ENCODE assay signal across 9 cellular contexts in the genomic region with DNA sequence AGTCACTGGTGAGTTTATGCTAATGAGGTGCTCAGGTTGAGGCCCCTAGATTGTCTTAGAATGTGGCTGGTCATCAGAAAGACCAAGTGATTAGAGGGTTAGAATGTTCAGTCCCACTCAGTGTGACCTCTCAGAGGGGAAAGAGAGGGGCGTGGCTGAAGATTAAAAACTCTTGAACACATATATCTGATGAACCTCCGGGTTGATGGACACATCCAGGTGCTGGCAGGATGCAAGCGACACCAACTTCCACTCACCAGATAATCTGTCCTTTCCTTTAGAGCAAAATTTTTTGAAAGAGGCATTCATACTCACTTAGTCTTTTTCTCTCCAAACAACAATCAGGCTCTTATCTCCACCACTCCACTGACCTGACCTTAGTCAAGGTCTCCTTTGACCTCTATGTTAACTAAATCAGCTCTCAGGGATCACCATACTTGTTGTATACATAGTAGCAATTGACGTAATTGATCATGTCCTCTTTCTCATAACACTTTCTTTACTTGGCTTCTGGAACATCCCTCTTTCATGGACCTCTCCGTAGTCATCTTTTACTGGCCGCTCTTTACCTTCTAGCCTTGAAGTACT. TPM values are rescaled to one million over a fixed set of nuclear protein-coding genes. Genes with fewer than 3 reads are reported as not detected.
"Had no signal": no experiment of that assay in that cellular context is flagged by ENCODE, and none has a peak within 500 bp of the region (broad histone marks: within the 10 kb centered on the region; RNA-seq: fewer than 3 reads in every experiment).

No MANE protein-coding gene starts in this region.

- H3K9ac ChIP-seq: KMS-11 had no signal

- DNase-seq: H9, HCEC 1CT, IMR-90, KBM-7 had no signal

- H3K4me3 ChIP-seq: GM23338 had no signal

- FAIRE-seq: H1, H54 had no signal

- H3K27ac ChIP-seq: KMS-11 had no signal

- ATAC-seq: GM23338 had no signal

RNA-seq across cellular contexts. Expression of gene FAM47E, which starts 14.2 kb away (rescaled TPM):
- total RNA-seq: HT1080, IMR-90 had no signal
